8 cellular contexts compared by ENCODE assay signal in the genomic region with DNA sequence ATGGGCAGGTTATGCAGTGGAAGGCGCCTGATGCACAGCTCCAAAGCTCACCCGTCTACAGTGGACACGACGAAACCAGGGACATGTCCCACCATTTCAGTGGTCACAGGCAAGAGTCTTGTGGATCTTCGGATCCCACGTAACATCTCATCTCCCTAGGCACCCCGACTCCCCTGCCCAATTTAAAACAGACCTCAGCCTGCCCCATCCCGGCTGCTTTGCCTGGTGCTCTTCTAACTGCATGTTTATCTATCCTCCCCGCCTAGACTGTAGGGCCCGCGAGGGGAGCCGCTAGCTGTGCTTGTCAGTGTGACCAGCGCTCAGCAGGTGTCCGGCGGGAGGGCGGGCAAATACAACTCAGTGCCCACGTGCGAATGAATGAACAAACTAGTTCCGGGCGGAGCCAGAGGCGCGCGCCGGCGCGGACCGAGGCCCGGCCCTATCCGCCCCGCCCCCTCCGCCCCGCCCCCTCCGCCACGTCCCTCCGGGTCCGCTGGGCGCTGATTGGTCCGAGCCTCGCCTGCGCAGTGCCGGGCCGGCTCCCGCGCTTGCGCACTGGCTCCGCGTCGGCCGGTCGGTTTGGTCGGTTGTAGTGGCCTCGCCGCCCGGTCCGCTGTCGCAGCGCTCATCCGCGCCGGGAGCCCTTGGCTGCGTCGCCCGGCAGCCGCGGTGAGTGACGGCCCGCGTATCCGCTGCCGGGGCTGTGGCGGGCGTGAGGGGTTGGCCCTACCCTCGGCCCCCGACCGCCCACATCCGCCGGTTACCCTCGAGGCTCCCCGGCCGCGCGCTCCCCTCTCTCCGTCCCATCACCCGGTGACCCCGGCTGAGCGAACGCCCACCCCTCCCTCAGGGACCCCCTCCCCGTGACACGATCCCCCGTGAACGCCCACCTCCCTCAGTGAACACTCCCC.
DNase-seq lines count a peak whose midpoint lies in the region; ATAC-seq and TF ChIP-seq lines count a peak whose summit lies in the region.

No MANE protein-coding gene starts in this region.

- H3K4me3 ChIP-seq in HUES48 (ENCODE audit: low read depth, low read length) = peak overlapping the region; percentile 93
- H3K4me3 ChIP-seq in mesodermal cell (ENCODE audit: extremely low read depth, insufficient read depth, low read length, poor library complexity, severe bottlenecking) = peak overlapping the region; percentile 67

- H3K9ac ChIP-seq in HUES48 (ENCODE audit: low read depth, low read length) = peak overlapping the region; percentile 90; the same call in 1 of the 2 replicates

- H3K9me3 ChIP-seq in HUES48 (ENCODE audit: control insufficient read depth, insufficient read depth, low read length) (no peaks in the 10 kb centered on the region), mesodermal cell (ENCODE audit: control insufficient read depth, low read length) (no peaks in the 10 kb centered on the region)

- ATAC-seq in GM21423 (IDR thresholded peaks at IDR 0.05; ENCODE audit: unreplicated experiment) = peak; percentile 79

- intact Hi-C loops in Calu3 (cut with micrococcal nuclease; ENCODE audit: unreplicated experiment) = no loop called here

- H3K27ac Mint-ChIP-seq in Calu3 (ENCODE audit: unreplicated experiment) = peak overlapping the region; percentile 60
- H3K27ac Mint-ChIP-seq in endothelial cell (ENCODE audit: unreplicated experiment) = no peak overlapping the region

- H3K4me3 Mint-ChIP-seq in Calu3 (ENCODE audit: low read depth, unreplicated experiment) = peak overlapping the region; percentile 94
- H3K4me3 Mint-ChIP-seq in endothelial cell (ENCODE audit: unreplicated experiment) = peak overlapping the region; percentile 91

- no peak for TF ChIP-seq CTCF in Calu3 (IDR thresholded peaks at IDR 0.05; ENCODE audit: unreplicated experiment)
- no peak for TF ChIP-seq CTCF in endothelial cell (IDR thresholded peaks at IDR 0.05; ENCODE audit: unreplicated experiment)

- 2 to 4% methylated on average over 63 to 69 of the region's 91 CpGs for WGBS in mesodermal cell (ENCODE audit: insufficient coverage in 2 of 2), 2 experiments

- H3K4me1 Mint-ChIP-seq in Calu3 (ENCODE audit: low read depth, unreplicated experiment) (peaks cover 21% of the 10 kb centered on the region), endothelial cell (ENCODE audit: unreplicated experiment) (peaks cover 27% of the 10 kb centered on the region)

- H3K27me3 ChIP-seq in HUES48 (ENCODE audit: control insufficient read depth, insufficient read depth, low read length) = no peaks in the 10 kb centered on the region

- H3K4me1 ChIP-seq in HUES48 (ENCODE audit: control insufficient read depth, insufficient read depth, low read length) (peaks cover 12% of the 10 kb centered on the region), mesodermal cell (ENCODE audit: control insufficient read depth, insufficient read depth, low read length, poor library complexity, severe bottlenecking) (peaks cover 7% of the 10 kb centered on the region)

- DNase-seq in Calu3 = peak; percentile 96
- peak; percentile 71 for DNase-seq in NOMO-1 treated with dmso at 0.1 percent for 144 hours (lab: John Stamatoyannopoulos, UW; ENCODE audit: unreplicated experiment)
- DNase-seq in activated CD8-positive, alpha-beta memory T cell treated with anti-CD3 and anti-CD28 coated beads, Interleukin-2, amount 50 U/mL, for 1 hour (ENCODE audit: extremely low read depth) = peak; percentile 57
- DNase-seq in endothelial cell (ENCODE audit: low spot score) = peak; percentile 92
- peak; percentile 74 for DNase-seq in stimulated activated CD8-positive, alpha-beta memory T cell treated with anti-CD3 and anti-CD28 coated beads, Interleukin-15, amount 100 ng/mL, for 1 hour (ENCODE audit: low read depth)

- H3K36me3 ChIP-seq in HUES48 (ENCODE audit: control insufficient read depth, insufficient read depth, low read length) (peaks cover 14% of the 10 kb centered on the region), mesodermal cell (ENCODE audit: control insufficient read depth, insufficient read depth, low read length) (peaks cover 32% of the 10 kb centered on the region)

- BruUV-seq in Calu3 (replicated peaks; lab: Mats Ljungman, UMichigan) = no TSS peak

- CTCF ChIA-PET in Calu3 (lab: Charles Lee) = no interaction called here

- H3K27ac ChIP-seq in HUES48 (ENCODE audit: low read depth, low read length) = peak overlapping the region; percentile 87
- H3K27ac ChIP-seq in mesodermal cell (ENCODE audit: low read depth, low read length, severe bottlenecking) = peak overlapping the region; percentile 90

- H3K9me3 Mint-ChIP-seq in Calu3 (ENCODE audit: low read depth, unreplicated experiment) (no peaks in the 10 kb centered on the region), endothelial cell (ENCODE audit: unreplicated experiment) (no peaks in the 10 kb centered on the region)

- H3K27me3 Mint-ChIP-seq in Calu3 (ENCODE audit: unreplicated experiment) (no peaks in the 10 kb centered on the region), endothelial cell (ENCODE audit: unreplicated experiment) (peaks cover 5% of the 10 kb centered on the region)

- H3K36me3 Mint-ChIP-seq in Calu3 (ENCODE audit: insufficient read depth, unreplicated experiment) = peaks cover 36% of the 10 kb centered on the region
- H3K36me3 Mint-ChIP-seq in endothelial cell (ENCODE audit: low read depth, unreplicated experiment) = peaks cover 27% of the 10 kb centered on the region

Comparison
In these comparisons a context has a peak if more than half of its experiments do, and no peak if none do; other contexts are left out.
1. Peak in every context shown above with its lines: DNase-seq, ATAC-seq, H3K4me3 ChIP-seq and H3K27ac ChIP-seq.